ENCODE assay signal across 15 cellular contexts in genomic region chr4:14449308-14449707, GRCh38.
"Had no signal": no experiment of that assay in that cellular context is flagged by ENCODE, and none has a peak within 500 bp of the region (broad histone marks: within the 10 kb centered on the region; RNA-seq: fewer than 3 reads in every experiment).

No MANE protein-coding gene starts in this region.

- ATAC-seq: foreskin keratinocyte, gastroesophageal sphincter, left cardiac atrium, left lung, lower lobe of right lung had no signal

- H3K4me1 ChIP-seq: esophagus muscularis mucosa, gastroesophageal sphincter, left lung, lower lobe of right lung had no signal

- H3K27ac ChIP-seq: coronary artery, dorsolateral prefrontal cortex, esophagus muscularis mucosa, foreskin keratinocyte, gastroesophageal sphincter, heart left ventricle, left lung, lower lobe of right lung had no signal

- H3K4me3 ChIP-seq: coronary artery, dorsolateral prefrontal cortex, esophagus muscularis mucosa, gastroesophageal sphincter, heart left ventricle, left lung, lower lobe of right lung had no signal

- H3K9me3 ChIP-seq: esophagus muscularis mucosa, gastroesophageal sphincter, heart left ventricle, lower lobe of right lung had no signal

- H3K36me3 ChIP-seq: esophagus muscularis mucosa, gastroesophageal sphincter, heart left ventricle, left lung, lower lobe of right lung had no signal

- DNase-seq: dermis blood vessel endothelial cell; dorsolateral prefrontal cortex; effector CD4-positive, alpha-beta T cell; effector memory CD4-positive, alpha-beta T cell; foreskin keratinocyte; heart left ventricle; hippocampal formation; left cardiac atrium; left lung; lower lobe of right lung; mesendoderm; midbrain had no signal

- H3K27me3 ChIP-seq: dorsolateral prefrontal cortex, esophagus muscularis mucosa, foreskin keratinocyte, gastroesophageal sphincter, heart left ventricle had no signal
